22 cellular contexts compared by ENCODE assay signal in genomic region chr10:112926906-112927688, GRCh38. TPM values are rescaled to one million over a fixed set of nuclear protein-coding genes. Genes with fewer than 3 reads are reported as not detected.
DNase-seq lines count a peak whose midpoint lies in the region; ATAC-seq, FAIRE-seq and TF ChIP-seq lines count a peak whose summit lies in the region.
"Had no signal": no experiment of that assay in that cellular context is flagged by ENCODE, and none has a peak within 500 bp of the region (broad histone marks: within the 10 kb centered on the region; RNA-seq: fewer than 3 reads in every experiment).

No MANE protein-coding gene starts in this region.

- H3K27me3 ChIP-seq in H1 (replicated peaks in 1 of 4; ENCODE audit: control insufficient read depth in 3 of 4, extremely low read depth in 1 of 4, insufficient read depth in 3 of 4, low read length in 3 of 4) (no peaks in the 10 kb centered on the region), neuronal stem cell (ENCODE audit: control insufficient read depth in 3 of 3, insufficient read depth in 3 of 3, low read depth in 1 of 3, low read length in 3 of 3) (no peaks in the 10 kb centered on the region)
- H3K27me3 ChIP-seq: MG63, SJSA1 had no signal

- H4K20me1 ChIP-seq in H1 (replicated peaks in 1 of 2; ENCODE audit: control insufficient read depth in 1 of 2, insufficient read depth in 2 of 2, low read length in 2 of 2) = no peaks in the 10 kb centered on the region

- FAIRE-seq in H1 (lab: Jason Lieb, UNC) = no peak
- FAIRE-seq: GM12878 had no signal

- H2AK5ac ChIP-seq in H1 (ENCODE audit: low read depth, low read length) (0 out of 2 replicates have a peak overlapping the region, but pooled peaks have one; percentile 18), neuronal stem cell (ENCODE audit: low read depth, low read length) (peak overlapping the region; percentile 72)

- CTCF ChIA-PET in H1 (lab: Charles Lee; ENCODE audit: partially characterized antibody) = interaction anchor here (0.9 to 1.7 kb wide), 5 partner anchors 8 to 258 kb away, joined by 4 to 6 read pairs (median 5); no protein-coding TSS in a partner anchor

- no peak overlapping the region for H2BK20ac ChIP-seq in H1 (ENCODE audit: low read length)

- H2AFZ ChIP-seq in H1 (ENCODE audit: low read length) = no peak overlapping the region
- H2AFZ ChIP-seq in neuronal stem cell (ENCODE audit: low read length) = no peak overlapping the region

- H2BK12ac ChIP-seq in H1 (ENCODE audit: low read depth, low read length) (no peak overlapping the region; the same call in 1 of the 2 replicates), neuronal stem cell (ENCODE audit: low read length) (no peak overlapping the region)

- H4K5ac ChIP-seq in H1 (ENCODE audit: insufficient read length, low read depth, low read length) = no peak overlapping the region

- H3K9ac ChIP-seq in H1 (replicated peaks in 1 of 4; ENCODE audit: extremely low read depth in 1 of 4, low read depth in 3 of 4, low read length in 3 of 4) (no peak overlapping the region), neuronal stem cell (ENCODE audit: low read depth, low read length, poor library complexity) (no peak overlapping the region)

- no peak overlapping the region for H3K56ac ChIP-seq in H1 (replicated peaks; ENCODE audit: insufficient read length, low read depth, low read length)

- no peaks in the 10 kb centered on the region for H3K23me2 ChIP-seq in H1 (ENCODE audit: low read depth, low read length)

- H3K4me3 ChIP-seq in H1 (ENCODE audit: extremely low read depth in 1 of 4, insufficient read depth in 2 of 4, low read depth in 3 of 4, low read length in 4 of 4) (no peak overlapping the region; a peak in 1 of 8 replicates), neuronal stem cell (ENCODE audit: low read length in 2 of 2) (no peak overlapping the region)
- H3K4me3 ChIP-seq: GM12878, MG63, SJSA1 had no signal

- no peak; a peak in 2 of 4 replicates for TF ChIP-seq RAD21 in H1 (IDR thresholded peaks at IDR 0.05 in 1 of 2, conservative IDR thresholded peaks at IDR 0.05 in 1 of 2; ENCODE audit: low read depth in 2 of 2, low read length in 2 of 2)

- peak; percentile 27 for ATAC-seq in Right ventricle myocardium superior (ENCODE audit: poor library complexity)
- ATAC-seq: CD8-positive, alpha-beta T cell; GM12878; Panc1 had no signal

- H3K79me2 ChIP-seq in H1 (ENCODE audit: control insufficient read depth in 1 of 2, insufficient read depth in 2 of 2, low read length in 2 of 2) = no peaks in the 10 kb centered on the region

- TF ChIP-seq EP300 in H1 (IDR thresholded peaks at IDR 0.05; ENCODE audit: borderline replicate concordance in 1 of 2, low read depth in 2 of 2, low read length in 2 of 2) = no peak

- peak in 1 of 3 experiments; percentile 2; a peak in 1 of 4 replicates for TF ChIP-seq CTCF in H1 (IDR thresholded peaks at IDR 0.05; ENCODE audit: control extremely low read depth in 1 of 3, insufficient read depth in 1 of 3, low read depth in 1 of 3, low read length in 3 of 3)

- H3K14ac ChIP-seq in H1 (ENCODE audit: insufficient read length) = no peak overlapping the region
- no peak overlapping the region for H3K14ac ChIP-seq in neuronal stem cell (ENCODE audit: low read length)

- H4K8ac ChIP-seq in H1 (ENCODE audit: extremely low read depth, insufficient read depth, low read length) (no peak overlapping the region; the same call in 1 of the 2 replicates), neuronal stem cell (ENCODE audit: low read depth, low read length) (no peak overlapping the region)

- H3K23ac ChIP-seq in H1 (ENCODE audit: insufficient read length) = no peak overlapping the region
- no peak overlapping the region for H3K23ac ChIP-seq in neuronal stem cell (ENCODE audit: low read depth, low read length, poor library complexity)

- no peak overlapping the region for H4K91ac ChIP-seq in H1 (replicated peaks; ENCODE audit: insufficient read length, low read length)
- no peak overlapping the region for H4K91ac ChIP-seq in neuronal stem cell (ENCODE audit: low read depth, low read length, poor library complexity)

- no peaks in the 10 kb centered on the region for H3K79me1 ChIP-seq in H1 (ENCODE audit: low read depth, low read length)
- no peaks in the 10 kb centered on the region for H3K79me1 ChIP-seq in neuronal stem cell (ENCODE audit: low read depth, low read length)

- no peak for DNase-seq in Right ventricle myocardium superior
- no peak for DNase-seq in cardiac septum (ENCODE audit: low spot score)
- DNase-seq in H1 (ENCODE audit: low read depth in 1 of 2, low spot score in 2 of 2) = no peak
- no peak for DNase-seq in neuronal stem cell (ENCODE audit: low spot score)
- no peak for DNase-seq in NCI-H1436 (lab: John Stamatoyannopoulos, UW)
- DNase-seq in NCI-H226 = no peak
- DNase-seq in kidney glomerular epithelial cell (lab: John Stamatoyannopoulos, UW) = no peak
- DNase-seq: 8988T; C1 segment of cervical spinal cord; CD8-positive, alpha-beta T cell; DND-41; HCEC 1CT; MG63; NCI-H1417 treated with DMSO at 0.1 percent for 48 hours; NCI-H1930; NCI-H2227 treated with DMSO at 0.1 percent for 48 hours; NCI-H524; NCI-H774; NK-92 treated with Interleukin-12 subunit alpha and Interleukin-12 subunit beta, amount 100 ng/mL, for 24 hours had no signal

- no peak overlapping the region for H2BK15ac ChIP-seq in H1 (ENCODE audit: low read length)
- H2BK15ac ChIP-seq in neuronal stem cell (ENCODE audit: low read length) = no peak overlapping the region

- H2BK120ac ChIP-seq in H1 (replicated peaks; ENCODE audit: low read depth, low read length) = no peak overlapping the region
- no peak overlapping the region for H2BK120ac ChIP-seq in neuronal stem cell (ENCODE audit: low read depth, low read length)

- TF ChIP-seq POLR2A in H1 (IDR thresholded peaks at IDR 0.05; ENCODE audit: control extremely low read depth in 1 of 2, low read depth in 2 of 2, low read length in 2 of 2) = no peak

- H3K4me1 ChIP-seq in H1 (replicated peaks in 1 of 4; ENCODE audit: control insufficient read depth in 3 of 4, insufficient read depth in 4 of 4, low read length in 3 of 4) (peaks cover 0 to 11% (median 3%) of the 10 kb centered on the region in 4 experiments; a peak in 3 of 7 replicates), neuronal stem cell (ENCODE audit: control insufficient read depth in 2 of 2, insufficient read depth in 1 of 2, low read depth in 1 of 2, low read length in 2 of 2) (peaks cover 0 to 7% of the 10 kb centered on the region in 2 donors)
- H3K4me1 ChIP-seq: SJSA1 had no signal

- WGBS in H1 (ENCODE audit: extremely low coverage in 1 of 2, insufficient coverage in 1 of 2, insufficient read length in 1 of 2, insufficient replicate concordance in 2 of 2, low coverage in 1 of 2, low lambda C conversion rate in 2 of 2, missing lambda C conversion rate in 1 of 2), 2 experiments = 95% methylated on average over 5 of the region's 5 CpGs; no CpG with 5 or more reads in 1 of the 2 experiments
- WGBS in neuronal stem cell (ENCODE audit: extremely low coverage in 2 of 2, insufficient read length in 2 of 2, insufficient replicate concordance in 1 of 2), 2 donors = no CpG with 5 or more reads among the region's 5 CpGs

- intact Hi-C loops in Right ventricle myocardium superior (cut with DNase I) (no loop called here), cardiac septum (cut with DNase I) (no loop called here)

- H2BK5ac ChIP-seq in H1 (ENCODE audit: low read depth, low read length) (no peak overlapping the region), neuronal stem cell (ENCODE audit: low read length) (no peak overlapping the region)

- peak overlapping the region; percentile 8 for H3K4ac ChIP-seq in H1 (replicated peaks; ENCODE audit: insufficient read length, low read depth, low read length)
- no peak overlapping the region for H3K4ac ChIP-seq in neuronal stem cell (ENCODE audit: low read length)

- H3K9me3 ChIP-seq in H1 (ENCODE audit: insufficient read depth in 2 of 2, low read depth in 1 of 2, low read length in 1 of 2) = no peaks in the 10 kb centered on the region
- H3K9me3 ChIP-seq in neuronal stem cell (replicated peaks in 1 of 2; ENCODE audit: control insufficient read depth in 2 of 2, insufficient read depth in 1 of 2, low read depth in 1 of 2, low read length in 2 of 2) = no peaks in the 10 kb centered on the region
- H3K9me3 ChIP-seq: MG63, SJSA1 had no signal

- H3K4me2 ChIP-seq in H1 (ENCODE audit: insufficient read depth in 1 of 2, low read depth in 2 of 2, low read length in 2 of 2) (no peak overlapping the region), neuronal stem cell (ENCODE audit: insufficient read depth, low read length, poor library complexity, severe bottlenecking) (no peak overlapping the region)

- H3K36me3 ChIP-seq in H1 (ENCODE audit: control insufficient read depth in 2 of 4, insufficient read depth in 4 of 4, low read length in 3 of 4) = no peaks in the 10 kb centered on the region
- H3K36me3 ChIP-seq in neuronal stem cell (replicated peaks in 1 of 2; ENCODE audit: control insufficient read depth in 2 of 2, insufficient read depth in 2 of 2, low read length in 2 of 2) = no peaks in the 10 kb centered on the region
- H3K36me3 ChIP-seq: MG63, SJSA1 had no signal

- POLR2A ChIA-PET in H1 (lab: Charles Lee; ENCODE audit: partially characterized antibody) = interaction anchor here (0.6 to 1.7 kb wide), 5 partner anchors 26 to 271 kb away, joined by 3 to 8 read pairs (median 4); no protein-coding TSS in a partner anchor

- H3K27ac ChIP-seq in H1 (ENCODE audit: low read depth, low read length) = no peak overlapping the region
- no peak overlapping the region for H3K27ac ChIP-seq in neuronal stem cell (replicated peaks; ENCODE audit: low read length)
- H3K27ac ChIP-seq: SJSA1 had no signal

- H3K18ac ChIP-seq in H1 (ENCODE audit: extremely low read depth, low read length) = no peak overlapping the region
- H3K18ac ChIP-seq in neuronal stem cell (ENCODE audit: low read length) = peak overlapping the region; percentile 22

TF ChIP-seq in H1, 55 proteins besides CTCF, POLR2A, EP300 and RAD21 (continues in another document):
- peak; percentile 66; the same call in 1 of the 2 replicates for TF ChIP-seq KDM1A (IDR thresholded peaks at IDR 0.05; ENCODE audit: borderline replicate concordance, low read length)

RNA-seq across cellular contexts. Expression of gene TCF7L2, which starts 22.9 kb away (rescaled TPM):
- total RNA-seq in Right ventricle myocardium superior (9.4 TPM), cardiac septum (11.7 TPM)
- total RNA-seq in H1 (2021; fragmentation: NEBNext Ultra II Directional; extraction: Animal tissue kit (Norgen Biotek cat#: 25700)) = 63.7 and 67.3 TPM in 2 replicates
- 33.9 and 52.6 TPM in 2 replicates for polyA plus RNA-seq in H1 (2011; rRNA removed)
- 15.1 TPM for polyA plus RNA-seq in H1 (2011; cell fraction: cytosol; rRNA removed)
- polyA plus RNA-seq in H1 (2011; cell fraction: nucleus; rRNA removed) = 89.0 TPM
- 60.9 to 109 TPM (median 93.0 TPM) in 4 replicates for polyA plus RNA-seq in H1 (2012, experiment 1 of 2)
- polyA plus RNA-seq in H1 (2012, experiment 2 of 2) = 26.5 TPM
- polyA plus RNA-seq in H1 (2013, experiment 1 of 2) = 79.6 TPM
- 75.5 TPM for polyA plus RNA-seq in H1 (2013, experiment 2 of 2)
- 33.9 and 38.1 TPM in 2 replicates for polyA minus RNA-seq in H1 (2011; rRNA and poly(A)+ RNA removed)
- 58.9 TPM for polyA minus RNA-seq in H1 (2011; cell fraction: cytosol; rRNA and poly(A)+ RNA removed)
- 106 TPM for polyA minus RNA-seq in H1 (2011; cell fraction: nucleus; rRNA and poly(A)+ RNA removed)
- polyA plus RNA-seq in neuronal stem cell (2013, experiment 1 of 2) = 67.4 TPM
- polyA plus RNA-seq in neuronal stem cell (2013, experiment 2 of 2) = 70.5 TPM
